ENCODE assay signal across 9 cellular contexts in the genomic region with DNA sequence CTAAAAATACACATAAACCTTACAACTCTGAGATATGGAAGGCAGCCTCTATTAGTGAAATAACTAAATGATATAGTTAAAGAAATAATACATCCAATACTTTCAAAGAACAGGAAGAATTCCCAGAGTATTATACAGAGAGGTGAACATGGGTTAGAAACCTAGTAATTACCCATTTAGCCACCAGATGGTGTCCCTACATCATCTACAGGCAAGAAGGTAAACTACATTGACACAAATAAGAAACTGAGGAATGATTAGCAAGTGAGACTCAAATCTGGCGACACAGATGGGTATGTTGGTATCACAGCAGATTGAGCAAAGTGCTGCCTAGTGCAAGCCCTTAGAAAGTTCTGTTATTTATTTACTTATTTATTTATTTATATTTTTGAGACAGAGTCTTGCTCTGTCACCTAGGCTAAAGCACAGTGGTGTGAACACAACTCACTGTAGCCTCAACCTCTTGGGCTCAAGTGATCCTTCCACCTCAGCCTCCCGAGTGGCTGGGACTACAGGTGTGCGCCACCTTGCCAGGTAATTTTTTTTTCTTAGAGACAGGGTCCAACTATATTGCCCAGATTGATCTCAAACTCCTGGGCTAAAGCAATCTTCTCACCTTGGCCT. TPM values are rescaled to one million over a fixed set of nuclear protein-coding genes. Genes with fewer than 3 reads are reported as not detected.
DNase-seq lines count a peak whose midpoint lies in the region; ATAC-seq, FAIRE-seq and TF ChIP-seq lines count a peak whose summit lies in the region.
"Had no signal": no experiment of that assay in that cellular context is flagged by ENCODE, and none has a peak within 500 bp of the region (broad histone marks: within the 10 kb centered on the region; RNA-seq: fewer than 3 reads in every experiment).

No MANE protein-coding gene starts in this region.

- no peaks in the 10 kb centered on the region for H3K27me3 ChIP-seq in BE2C
- H3K27me3 ChIP-seq in right atrium auricular region = no peaks in the 10 kb centered on the region
- no peaks in the 10 kb centered on the region for H3K27me3 ChIP-seq in thoracic aorta (replicated peaks; ENCODE audit: insufficient read depth)

- ATAC-seq in thoracic aorta (ENCODE audit: insufficient number of reproducible peaks, low FRiP score, low read depth) (no peak), GM19351 (IDR thresholded peaks at IDR 0.05; ENCODE audit: unreplicated experiment) (no peak)

- TF ChIP-seq CTCF in BE2C (IDR thresholded peaks at IDR 0.05; ENCODE audit: low read depth, low read length) = peak; percentile 49
- peak; percentile 79 for TF ChIP-seq CTCF in VCaP (conservative IDR thresholded peaks at IDR 0.05)
- peak; percentile 45 to 67 for TF ChIP-seq CTCF in right atrium auricular region (IDR thresholded peaks at IDR 0.05)
- TF ChIP-seq CTCF in thoracic aorta (IDR thresholded peaks at IDR 0.05) = peak; percentile 51

- FAIRE-seq in H54 (lab: Jason Lieb, UNC) = peak; percentile 48

- H3K4me3 Mint-ChIP-seq in T-helper 2 cell treated with Interferon-gamma antibody and Interleukin-4, amounts not matched to agents 5 μg/mL and 100 μg/mL, for 36 hours = no peak overlapping the region
- H3K4me3 Mint-ChIP-seq: IgD-negative memory B cell had no signal

- H3K27me3 Mint-ChIP-seq in T-helper 2 cell treated with Interferon-gamma antibody and Interleukin-4, amounts not matched to agents 5 μg/mL and 100 μg/mL, for 36 hours (ENCODE audit: low read depth) = no peaks in the 10 kb centered on the region
- H3K27me3 Mint-ChIP-seq: IgD-negative memory B cell had no signal

- H3K9me3 ChIP-seq in BE2C = no peaks in the 10 kb centered on the region
- H3K9me3 ChIP-seq in right atrium auricular region = no peaks in the 10 kb centered on the region
- no peaks in the 10 kb centered on the region for H3K9me3 ChIP-seq in thoracic aorta

- no peak overlapping the region for H3K4me3 ChIP-seq in BE2C (ENCODE audit: low read depth, low read length)
- no peak overlapping the region for H3K4me3 ChIP-seq in right atrium auricular region
- no peak overlapping the region for H3K4me3 ChIP-seq in thoracic aorta

- H3K9me3 Mint-ChIP-seq in T-helper 2 cell treated with Interferon-gamma antibody and Interleukin-4, amounts not matched to agents 5 μg/mL and 100 μg/mL, for 36 hours = no peaks in the 10 kb centered on the region
- H3K9me3 Mint-ChIP-seq: IgD-negative memory B cell had no signal

- H3K4me1 ChIP-seq in BE2C (no peaks in the 10 kb centered on the region), right atrium auricular region (no peaks in the 10 kb centered on the region), thoracic aorta (ENCODE audit: control insufficient read depth in 1 of 2, low read depth in 2 of 2) (no peaks in the 10 kb centered on the region)

- H3K4me1 Mint-ChIP-seq in T-helper 2 cell treated with Interferon-gamma antibody and Interleukin-4, amounts not matched to agents 5 μg/mL and 100 μg/mL, for 36 hours (ENCODE audit: low read depth) = no peaks in the 10 kb centered on the region

- H3K36me3 ChIP-seq in BE2C = no peaks in the 10 kb centered on the region; the same call in 1 of the 2 replicates
- H3K36me3 ChIP-seq in right atrium auricular region = peaks cover 83% of the 10 kb centered on the region
- H3K36me3 ChIP-seq in thoracic aorta = peaks cover 35% of the 10 kb centered on the region

- H3K27ac ChIP-seq in VCaP (peak overlapping the region; percentile 64), right atrium auricular region (no peak overlapping the region), thoracic aorta (no peak overlapping the region)

- H3K27ac Mint-ChIP-seq in T-helper 2 cell treated with Interferon-gamma antibody and Interleukin-4, amounts not matched to agents 5 μg/mL and 100 μg/mL, for 36 hours = no peak overlapping the region
- H3K27ac Mint-ChIP-seq: IgD-negative memory B cell had no signal

- DNase-seq in BE2C (no peak), H54 (ENCODE audit: insufficient read length, low spot score) (peak; percentile 6), right atrium auricular region (ENCODE audit: low spot score) (no peak), thoracic aorta (ENCODE audit: low spot score) (no peak)
- no peak for DNase-seq in T-helper 2 cell treated with Interferon-gamma antibody and Interleukin-4, amounts not matched to agents 5 μg/mL and 100 μg/mL, for 36 hours (ENCODE audit: low spot score)
- DNase-seq in activated naive CD4-positive, alpha-beta T cell treated with anti-CD3 and anti-CD28 coated beads, Interleukin-2, amount 50 U/mL, for 16 hours = no peak

- no peak for TF ChIP-seq POLR2A in H54 (IDR thresholded peaks at IDR 0.05; ENCODE audit: low read depth, low read length)

- H3K36me3 Mint-ChIP-seq in T-helper 2 cell treated with Interferon-gamma antibody and Interleukin-4, amounts not matched to agents 5 μg/mL and 100 μg/mL, for 36 hours (ENCODE audit: low read depth) = peaks cover 44% of the 10 kb centered on the region

RNA-seq across cellular contexts. Expression of a gene that starts 28.2 kb away (rescaled TPM):
- 7.4 TPM for polyA plus RNA-seq in BE2C (2012; ENCODE audit: insufficient read depth, insufficient read length, low read depth)
- total RNA-seq in right atrium auricular region (10 to 100 TPM; 12.8 to 14.6 TPM), thoracic aorta (10 to 100 TPM; 17.5 to 24.4 TPM)

RNA-seq across cellular contexts. Expression of a gene that starts 34.9 kb away (rescaled TPM):
- not detected for polyA plus RNA-seq in BE2C (2012; ENCODE audit: insufficient read depth, insufficient read length, low read depth)
- not detected for total RNA-seq in right atrium auricular region
- not detected for total RNA-seq in thoracic aorta
- polyA plus RNA-seq: IgD-negative memory B cell had no signal

RNA-seq across cellular contexts. Expression of a gene that starts 36.6 kb away (rescaled TPM):
- 134 TPM for polyA plus RNA-seq in BE2C (2012; ENCODE audit: insufficient read depth, insufficient read length, low read depth)
- total RNA-seq in right atrium auricular region (100 to 1,000 TPM; 138 to 328 TPM), thoracic aorta (100 to 1,000 TPM in 1 of 2 donors, 10 to 100 TPM in 1; 99.9 to 133 TPM)

RNA-seq across cellular contexts. Expression of a gene that starts 36.9 kb away (rescaled TPM):
- 40.6 TPM for polyA plus RNA-seq in BE2C (2012; ENCODE audit: insufficient read depth, insufficient read length, low read depth)
- total RNA-seq in right atrium auricular region (10 to 100 TPM; 37.7 to 46.7 TPM), thoracic aorta (10 to 100 TPM; 54.4 to 64.6 TPM)

RNA-seq across cellular contexts. Expression of a gene that starts 52.1 kb away (rescaled TPM):
- not detected for polyA plus RNA-seq in BE2C (2012; ENCODE audit: insufficient read depth, insufficient read length, low read depth)
- total RNA-seq in right atrium auricular region = 1 to 10 TPM in 1 of 2 donors, under 1 TPM in 1; 0.19 to 2.1 TPM
- total RNA-seq in thoracic aorta = 10 to 100 TPM in 1 of 2 donors, 1 to 10 TPM in 1; 2.6 to 14.2 TPM
- polyA plus RNA-seq: IgD-negative memory B cell had no signal
